9 cellular contexts compared by ENCODE assay signal in genomic region chr17:72004476-72005331, GRCh38.
DNase-seq lines count a peak whose midpoint lies in the region; ATAC-seq and TF ChIP-seq lines count a peak whose summit lies in the region.
"Had no signal": no experiment of that assay in that cellular context is flagged by ENCODE, and none has a peak within 500 bp of the region (broad histone marks: within the 10 kb centered on the region; RNA-seq: fewer than 3 reads in every experiment).

No MANE protein-coding gene starts in this region.

- no peaks in the 10 kb centered on the region for H3K36me3 Mint-ChIP-seq in CD8-positive, alpha-beta T cell
- no peaks in the 10 kb centered on the region for H3K36me3 Mint-ChIP-seq in activated T-cell treated with anti-CD3 and anti-CD28 coated beads, Interleukin-2, amount 50 U/mL, for 24 hours (ENCODE audit: low read depth)
- H3K36me3 Mint-ChIP-seq: stimulated activated naive B cell treated with anti-CD40 and anti-IgM and Interleukin-4, amounts not matched to agents 10 μg/mL and 1 μg/mL and 100 μg/mL, for 72 hours had no signal

- TF ChIP-seq CTCF in astrocyte of the spinal cord (IDR thresholded peaks at IDR 0.05; ENCODE audit: low read depth, low read length) = no peak
- no peak for TF ChIP-seq CTCF in CD8-positive, alpha-beta T cell (IDR thresholded peaks at IDR 0.05)

- H3K9me3 ChIP-seq in CD8-positive, alpha-beta T cell (ENCODE audit: low read length) = no peaks in the 10 kb centered on the region

- in situ Hi-C loops in astrocyte of the spinal cord (cut with HindIII; ENCODE audit: low sequenced_read_pairs) = no loop called here

- ATAC-seq in GM18505 (IDR thresholded peaks at IDR 0.05; ENCODE audit: unreplicated experiment) = peak; percentile 58
- ATAC-seq in GM21360 (IDR thresholded peaks at IDR 0.05; ENCODE audit: unreplicated experiment) = peak; percentile 43
- ATAC-seq in HG03066 (IDR thresholded peaks at IDR 0.05; ENCODE audit: low read depth, unreplicated experiment) = peak; percentile 75
- no peak for ATAC-seq in CD8-positive, alpha-beta T cell
- ATAC-seq: stimulated activated naive B cell treated with anti-CD40 and anti-IgM and Interleukin-4, amounts not matched to agents 10 μg/mL and 1 μg/mL and 100 μg/mL, for 72 hours had no signal

- no peaks in the 10 kb centered on the region for H3K36me3 ChIP-seq in CD8-positive, alpha-beta T cell (ENCODE audit: insufficient read depth, low read length)

- no peaks in the 10 kb centered on the region for H3K27me3 Mint-ChIP-seq in CD8-positive, alpha-beta T cell (ENCODE audit: low read depth)
- no peaks in the 10 kb centered on the region for H3K27me3 Mint-ChIP-seq in activated T-cell treated with anti-CD3 and anti-CD28 coated beads, Interleukin-2, amount 50 U/mL, for 24 hours
- H3K27me3 Mint-ChIP-seq: stimulated activated naive B cell treated with anti-CD40 and anti-IgM and Interleukin-4, amounts not matched to agents 10 μg/mL and 1 μg/mL and 100 μg/mL, for 72 hours had no signal

- H3K27ac Mint-ChIP-seq in CD8-positive, alpha-beta T cell = no peak overlapping the region
- H3K27ac Mint-ChIP-seq in activated T-cell treated with anti-CD3 and anti-CD28 coated beads, Interleukin-2, amount 50 U/mL, for 24 hours = no peak overlapping the region
- H3K27ac Mint-ChIP-seq: stimulated activated naive B cell treated with anti-CD40 and anti-IgM and Interleukin-4, amounts not matched to agents 10 μg/mL and 1 μg/mL and 100 μg/mL, for 72 hours had no signal

- no peaks in the 10 kb centered on the region for H3K27me3 ChIP-seq in CD8-positive, alpha-beta T cell (ENCODE audit: insufficient read depth, low read length)

- POLR2A ChIA-PET in CD8-positive, alpha-beta T cell (lab: Charles Lee) = no interaction called here

- CTCF ChIA-PET in CD8-positive, alpha-beta T cell (lab: Charles Lee) = no interaction called here

- peak; percentile 25 for DNase-seq in astrocyte of the spinal cord (ENCODE audit: low read depth, low spot score)
- DNase-seq in iPS-NIHi7 (ENCODE audit: extremely low spot score) = no peak
- no peak for DNase-seq in CD8-positive, alpha-beta T cell
- no peak for DNase-seq in NCI-H226
- no peak for DNase-seq in activated T-cell treated with anti-CD3 and anti-CD28 coated beads, Interleukin-2, amount 50 U/mL, for 24 hours
- DNase-seq: stimulated activated naive B cell treated with anti-CD40 and anti-IgM and Interleukin-4, amounts not matched to agents 10 μg/mL and 1 μg/mL and 100 μg/mL, for 72 hours had no signal

- no peak overlapping the region for H3K27ac ChIP-seq in CD8-positive, alpha-beta T cell (ENCODE audit: low read depth, low read length)

- H3K9me3 Mint-ChIP-seq in CD8-positive, alpha-beta T cell = no peaks in the 10 kb centered on the region
- peaks cover 3% of the 10 kb centered on the region for H3K9me3 Mint-ChIP-seq in activated T-cell treated with anti-CD3 and anti-CD28 coated beads, Interleukin-2, amount 50 U/mL, for 24 hours
- H3K9me3 Mint-ChIP-seq: stimulated activated naive B cell treated with anti-CD40 and anti-IgM and Interleukin-4, amounts not matched to agents 10 μg/mL and 1 μg/mL and 100 μg/mL, for 72 hours had no signal

- H3K4me3 Mint-ChIP-seq in CD8-positive, alpha-beta T cell = no peak overlapping the region
- H3K4me3 Mint-ChIP-seq in activated T-cell treated with anti-CD3 and anti-CD28 coated beads, Interleukin-2, amount 50 U/mL, for 24 hours = no peak overlapping the region
- H3K4me3 Mint-ChIP-seq: stimulated activated naive B cell treated with anti-CD40 and anti-IgM and Interleukin-4, amounts not matched to agents 10 μg/mL and 1 μg/mL and 100 μg/mL, for 72 hours had no signal

- intact Hi-C loops in CD8-positive, alpha-beta T cell (cut with DNase I, micrococcal nuclease) = no loop called here

- no peaks in the 10 kb centered on the region for H3K4me1 Mint-ChIP-seq in CD8-positive, alpha-beta T cell (ENCODE audit: low read depth)
- no peaks in the 10 kb centered on the region for H3K4me1 Mint-ChIP-seq in activated T-cell treated with anti-CD3 and anti-CD28 coated beads, Interleukin-2, amount 50 U/mL, for 24 hours (ENCODE audit: low read depth)
- H3K4me1 Mint-ChIP-seq: stimulated activated naive B cell treated with anti-CD40 and anti-IgM and Interleukin-4, amounts not matched to agents 10 μg/mL and 1 μg/mL and 100 μg/mL, for 72 hours had no signal

- H3K4me1 ChIP-seq in CD8-positive, alpha-beta T cell (ENCODE audit: insufficient read depth, low read length) = no peaks in the 10 kb centered on the region

- TF ChIP-seq POLR2A in GM18505 (IDR thresholded peaks at IDR 0.05; ENCODE audit: borderline replicate concordance, extremely low read depth, insufficient read depth, insufficient read length) = no peak

- H3K4me3 ChIP-seq in astrocyte of the spinal cord (ENCODE audit: low read depth, low read length) = no peak overlapping the region
- H3K4me3 ChIP-seq in CD8-positive, alpha-beta T cell (ENCODE audit: low read depth, low read length) = no peak overlapping the region
